In genomic region chrX:104697264-104697663, GRCh38 we compare ENCODE assay signal across 35 cellular contexts.
DNase-seq lines count a peak whose midpoint lies in the region; ATAC-seq and TF ChIP-seq lines count a peak whose summit lies in the region.
"Had no signal": no experiment of that assay in that cellular context is flagged by ENCODE, and none has a peak within 500 bp of the region (broad histone marks: within the 10 kb centered on the region; RNA-seq: fewer than 3 reads in every experiment).

No MANE protein-coding gene starts in this region.

- H4K91ac ChIP-seq in mesenchymal stem cell (ENCODE audit: low read length), result no peak overlapping the region

- H3K27ac ChIP-seq in BLaER1 treated with 17β-estradiol and CSF1 and Interleukin-3, amounts not matched to agents 10 nM and 100 nM, result peak overlapping the region in 8 of 11 experiments; percentile 13 to 80 (median 58); a peak in 14 of 22 replicates
- H3K27ac ChIP-seq in mesenchymal stem cell (ENCODE audit: low read length, poor library complexity, severe bottlenecking) (no peak overlapping the region), upper lobe of left lung (no peak overlapping the region)
- H3K27ac ChIP-seq: gastroesophageal sphincter, GM23248, left lung, neutrophil, sigmoid colon, SJCRH30, thyroid gland, VCaP had no signal

- H2BK120ac ChIP-seq in mesenchymal stem cell (ENCODE audit: low read depth, low read length), result no peak overlapping the region

- H3K14ac ChIP-seq in mesenchymal stem cell (ENCODE audit: low read length in 2 of 2), result no peak overlapping the region

- H3K4me3 Mint-ChIP-seq in progenitor cell of endocrine pancreas (ENCODE audit: low read depth), result no peak overlapping the region
- H3K4me3 Mint-ChIP-seq: activated naive CD8-positive, alpha-beta T cell; CD8-positive, alpha-beta T cell; immature natural killer cell; memory B cell had no signal

- H3K9ac ChIP-seq in BLaER1 treated with 17β-estradiol and CSF1 and Interleukin-3, amounts not matched to agents 10 nM and 100 nM, result peak overlapping the region in 7 of 11 experiments; percentile 3 to 68 (median 23); a peak in 8 of 22 replicates
- no peak overlapping the region for H3K9ac ChIP-seq in mesenchymal stem cell (ENCODE audit: low read length)
- H3K9ac ChIP-seq: GM23248 had no signal

- no peak for TF ChIP-seq CTCF in upper lobe of left lung (IDR thresholded peaks at IDR 0.05)
- TF ChIP-seq CTCF in progenitor cell of endocrine pancreas (IDR thresholded peaks at IDR 0.05; ENCODE audit: unreplicated experiment), result no peak

- H3K4me3 ChIP-seq in BLaER1 treated with 17β-estradiol and CSF1 and Interleukin-3, amounts not matched to agents 10 nM and 100 nM, result peak overlapping the region in 1 of 10 experiments; percentile 32; a peak in 1 of 20 replicates
- H3K4me3 ChIP-seq in mesenchymal stem cell (ENCODE audit: insufficient read depth in 1 of 2, low read depth in 1 of 2, low read length in 2 of 2), result no peak overlapping the region
- H3K4me3 ChIP-seq in upper lobe of left lung, result no peak overlapping the region
- H3K4me3 ChIP-seq: gastroesophageal sphincter, GM23248, K562, left lung, MG63, sigmoid colon, SJCRH30, thyroid gland had no signal

- no peaks in the 10 kb centered on the region for H3K36me3 Mint-ChIP-seq in progenitor cell of endocrine pancreas (ENCODE audit: insufficient read depth)
- H3K36me3 Mint-ChIP-seq: activated naive CD8-positive, alpha-beta T cell; CD8-positive, alpha-beta T cell; immature natural killer cell; memory B cell had no signal

- TF ChIP-seq EP300 in upper lobe of left lung (IDR thresholded peaks at IDR 0.05), result no peak

- peaks cover 10% of the 10 kb centered on the region for H3K9me3 Mint-ChIP-seq in progenitor cell of endocrine pancreas (ENCODE audit: low read depth)
- H3K9me3 Mint-ChIP-seq: CD8-positive, alpha-beta T cell; immature natural killer cell; memory B cell had no signal

- DNase-seq in NOMO-1 treated with dmso at 0.1 percent for 144 hours (lab: John Stamatoyannopoulos, UW; ENCODE audit: unreplicated experiment), result peak; percentile 34
- DNase-seq in mesenchymal stem cell, result no peak
- no peak for DNase-seq in upper lobe of left lung
- DNase-seq in progenitor cell of endocrine pancreas (ENCODE audit: low spot score, unreplicated experiment), result no peak
- no peak for DNase-seq in middle frontal gyrus (ENCODE audit: extremely low spot score, low spot score)
- DNase-seq in 8988T, result no peak
- DNase-seq: activated CD4-positive, alpha-beta T cell treated with anti-CD3 and anti-CD28 coated beads for 4 hours; activated CD8-positive, alpha-beta memory T cell treated with anti-CD3 and anti-CD28 coated beads for 24 hours; AML-193; CD8-positive, alpha-beta T cell; DMS 273 treated with DMSO at 0.1 percent for 48 hours; GM23248; hypothalamus; immature natural killer cell; left lung; MG63; NCI-H1105; NCI-H187; NCI-H2227 treated with DMSO at 0.1 percent for 48 hours; NCI-H69; posterior cingulate gyrus; sigmoid colon; SJCRH30; stimulated activated CD4-positive, alpha-beta T cell treated with anti-CD3 and anti-CD28 coated beads, Interleukin-4, amount 100 ng/mL, for 1 hour; SW 1271; T-helper 9 cell had no signal

- H2AK5ac ChIP-seq in mesenchymal stem cell (ENCODE audit: low read length, severe bottlenecking), result no peak overlapping the region

- H2BK12ac ChIP-seq in mesenchymal stem cell (ENCODE audit: low read length in 2 of 2), result no peak overlapping the region

- H3K36me3 ChIP-seq in BLaER1 treated with 17β-estradiol and CSF1 and Interleukin-3, amounts not matched to agents 10 nM and 100 nM, result no peaks in the 10 kb centered on the region; a peak in 1 of 22 replicates
- H3K36me3 ChIP-seq in mesenchymal stem cell (ENCODE audit: control insufficient read depth in 1 of 2, insufficient read depth in 2 of 2, low read depth in 1 of 2, low read length in 2 of 2) (no peaks in the 10 kb centered on the region), upper lobe of left lung (no peaks in the 10 kb centered on the region)
- H3K36me3 ChIP-seq: gastroesophageal sphincter, left lung, MG63, neutrophil, sigmoid colon, SJCRH30, thyroid gland had no signal

- no peaks in the 10 kb centered on the region for H3K27me3 Mint-ChIP-seq in progenitor cell of endocrine pancreas
- H3K27me3 Mint-ChIP-seq: activated naive CD8-positive, alpha-beta T cell; memory B cell had no signal

- H3K4ac ChIP-seq in mesenchymal stem cell (ENCODE audit: low read depth in 1 of 2, low read length in 2 of 2), result no peak overlapping the region

- no peak overlapping the region for H2BK15ac ChIP-seq in mesenchymal stem cell (ENCODE audit: low read depth, poor library complexity, severe bottlenecking)

- ATAC-seq in GM21360 (IDR thresholded peaks at IDR 0.05; ENCODE audit: unreplicated experiment) (peak; percentile 59), upper lobe of left lung (ENCODE audit: low FRiP score in 2 of 2) (no peak)
- ATAC-seq: CD8-positive, alpha-beta T cell; gastroesophageal sphincter; K562; left lung had no signal

- H3K9me3 ChIP-seq in BLaER1 treated with 17β-estradiol and CSF1 and Interleukin-3, amounts not matched to agents 10 nM and 100 nM (replicated peaks in 1 of 11), result peaks cover 3 to 54% (median 33%) of the 10 kb centered on the region in 11 experiments; a peak in 20 of 22 replicates
- H3K9me3 ChIP-seq in mesenchymal stem cell (ENCODE audit: control insufficient read depth, low read length) (no peaks in the 10 kb centered on the region), upper lobe of left lung (no peaks in the 10 kb centered on the region)
- H3K9me3 ChIP-seq: gastroesophageal sphincter, left lung, MG63, neutrophil, sigmoid colon, SJCRH30, thyroid gland had no signal

- no peak overlapping the region for H2AFZ ChIP-seq in mesenchymal stem cell (ENCODE audit: low read depth, low read length)
- H2AFZ ChIP-seq: GM23248 had no signal

- H3K4me1 ChIP-seq in BLaER1 treated with 17β-estradiol and CSF1 and Interleukin-3, amounts not matched to agents 10 nM and 100 nM, result peaks cover 23 to 68% (median 46%) of the 10 kb centered on the region in 10 experiments
- H3K4me1 ChIP-seq in mesenchymal stem cell (ENCODE audit: control insufficient read depth, insufficient read depth, low read depth, low read length), result peaks cover 3% of the 10 kb centered on the region
- no peaks in the 10 kb centered on the region for H3K4me1 ChIP-seq in upper lobe of left lung
- H3K4me1 ChIP-seq: gastroesophageal sphincter, left lung, sigmoid colon, SJCRH30 had no signal

- peak overlapping the region; percentile 58 to 87 (median 75) for H3K4me2 ChIP-seq in BLaER1 treated with 17β-estradiol and CSF1 and Interleukin-3, amounts not matched to agents 10 nM and 100 nM
- peak overlapping the region; percentile 34 for H3K4me2 ChIP-seq in mesenchymal stem cell (ENCODE audit: low read length, poor library complexity, severe bottlenecking)

- no peak overlapping the region for H3K18ac ChIP-seq in mesenchymal stem cell (ENCODE audit: low read depth in 1 of 2, low read length in 2 of 2)

- no peaks in the 10 kb centered on the region for H3K27me3 ChIP-seq in BLaER1 treated with 17β-estradiol and CSF1 and Interleukin-3, amounts not matched to agents 10 nM and 100 nM
- H3K27me3 ChIP-seq in mesenchymal stem cell (ENCODE audit: control insufficient read depth in 1 of 2, insufficient read depth in 1 of 2, low read length in 2 of 2), result peaks cover 0 to 6% of the 10 kb centered on the region in 2 experiments
- no peaks in the 10 kb centered on the region for H3K27me3 ChIP-seq in upper lobe of left lung
- H3K27me3 ChIP-seq: gastroesophageal sphincter, left lung, MG63, neutrophil, sigmoid colon, SJCRH30, thyroid gland had no signal

- H3K23ac ChIP-seq in mesenchymal stem cell (ENCODE audit: low read length in 2 of 2), result no peak overlapping the region

- TF ChIP-seq POLR2A in upper lobe of left lung (IDR thresholded peaks at IDR 0.05), result no peak

- no peak overlapping the region for H4K8ac ChIP-seq in mesenchymal stem cell (ENCODE audit: low read length)

- H3K27ac Mint-ChIP-seq in progenitor cell of endocrine pancreas, result no peak overlapping the region
- H3K27ac Mint-ChIP-seq: activated naive CD8-positive, alpha-beta T cell; CD8-positive, alpha-beta T cell; immature natural killer cell; memory B cell had no signal

- no peaks in the 10 kb centered on the region for H4K20me1 ChIP-seq in BLaER1 treated with 17β-estradiol and CSF1 and Interleukin-3, amounts not matched to agents 10 nM and 100 nM

- no peaks in the 10 kb centered on the region for H3K4me1 Mint-ChIP-seq in progenitor cell of endocrine pancreas (ENCODE audit: low read depth)
- H3K4me1 Mint-ChIP-seq: immature natural killer cell, memory B cell had no signal

- H3K79me1 ChIP-seq in mesenchymal stem cell (replicated peaks; ENCODE audit: low read length, poor library complexity, severe bottlenecking), result no peaks in the 10 kb centered on the region

- no peak overlapping the region for H2BK5ac ChIP-seq in mesenchymal stem cell (ENCODE audit: low read depth, low read length, poor library complexity, severe bottlenecking)

Comparison
In these comparisons a context has a peak if more than half of its experiments do, and no peak if none do; other contexts are left out.
1. H3K27ac ChIP-seq: peak in BLaER1 treated with 17β-estradiol and CSF1 and Interleukin-3, amounts not matched to agents 10 nM and 100 nM (8 of 11); none in mesenchymal stem cell (single experiment) and upper lobe of left lung (0 of 4).